Comparison of ENCODE assay signal across 21 cellular contexts in genomic region chr2:167157523-167157922, GRCh38.
"Had no signal": no experiment of that assay in that cellular context is flagged by ENCODE, and none has a peak within 500 bp of the region (broad histone marks: within the 10 kb centered on the region; RNA-seq: fewer than 3 reads in every experiment).

No MANE protein-coding gene starts in this region.

- H2AFZ ChIP-seq: neural progenitor cell had no signal

- H3K27ac ChIP-seq: dorsolateral prefrontal cortex, left lung, neural progenitor cell, prostate gland, right atrium auricular region, stomach, thyroid gland, vagina had no signal

- H3K27me3 Mint-ChIP-seq: naive thymus-derived CD4-positive, alpha-beta T cell had no signal

- H3K27me3 ChIP-seq: dorsolateral prefrontal cortex, left lung, neural progenitor cell, right atrium auricular region, stomach, thyroid gland, vagina had no signal

- H3K4me1 ChIP-seq: left lung, neural progenitor cell, prostate gland, right atrium auricular region, stomach, thyroid gland, vagina had no signal

- H3K4me1 Mint-ChIP-seq: naive thymus-derived CD4-positive, alpha-beta T cell; neural progenitor cell; stimulated activated effector memory CD8-positive, alpha-beta T cell treated with anti-CD3 and anti-CD28 coated beads, Interleukin-12 subunit alpha, Interleukin-12 subunit beta, amount 100 ng/mL, for 72 hours had no signal

- H3K36me3 Mint-ChIP-seq: mesothelial cell of epicardium; naive thymus-derived CD4-positive, alpha-beta T cell; neural progenitor cell; stimulated activated effector memory CD8-positive, alpha-beta T cell treated with anti-CD3 and anti-CD28 coated beads, Interleukin-12 subunit alpha, Interleukin-12 subunit beta, amount 100 ng/mL, for 72 hours had no signal

- H3K9ac ChIP-seq: neural progenitor cell had no signal

- ATAC-seq: left cardiac atrium; left lung; naive thymus-derived CD4-positive, alpha-beta T cell; sciatic nerve; stimulated activated effector memory CD8-positive, alpha-beta T cell treated with anti-CD3 and anti-CD28 coated beads, Interleukin-12 subunit alpha, Interleukin-12 subunit beta, amount 100 ng/mL, for 72 hours had no signal

- H3K4me2 ChIP-seq: neural progenitor cell had no signal

- H3K4me3 ChIP-seq: dorsolateral prefrontal cortex, left lung, neural progenitor cell, prostate gland, right atrium auricular region, stomach, thyroid gland, vagina had no signal

- DNase-seq: cortex of kidney; dorsolateral prefrontal cortex; effector CD4-positive, alpha-beta T cell; left cardiac atrium; left lung; mesenchymal stem cell; naive thymus-derived CD4-positive, alpha-beta T cell; stimulated activated CD4-positive, alpha-beta T cell treated with anti-CD3 and anti-CD28 coated beads, Interleukin-2, amount 100 ng/mL, for 24 hours; stimulated activated CD4-positive, alpha-beta T cell treated with anti-CD3 and anti-CD28 coated beads, Interleukin-4, amount 100 ng/mL, for 24 hours; stimulated activated naive CD4-positive, alpha-beta T cell treated with Interleukin-2 at 50 U/mL for 16 hours; stomach; thyroid gland; trophoblast cell had no signal

- H3K9me3 ChIP-seq: prostate gland, right atrium auricular region, thyroid gland, vagina had no signal

- H3K36me3 ChIP-seq: left lung, neural progenitor cell, prostate gland, right atrium auricular region, stomach, thyroid gland, vagina had no signal

- H3K27ac Mint-ChIP-seq: mesothelial cell of epicardium; naive thymus-derived CD4-positive, alpha-beta T cell; neural progenitor cell; stimulated activated effector memory CD8-positive, alpha-beta T cell treated with anti-CD3 and anti-CD28 coated beads, Interleukin-12 subunit alpha, Interleukin-12 subunit beta, amount 100 ng/mL, for 72 hours had no signal

- H3K4me3 Mint-ChIP-seq: mesothelial cell of epicardium; naive thymus-derived CD4-positive, alpha-beta T cell; nephron; neural progenitor cell; stimulated activated effector memory CD8-positive, alpha-beta T cell treated with anti-CD3 and anti-CD28 coated beads, Interleukin-12 subunit alpha, Interleukin-12 subunit beta, amount 100 ng/mL, for 72 hours had no signal
